Comparison of ENCODE assay signal across 1 cellular context in the genomic region with DNA sequence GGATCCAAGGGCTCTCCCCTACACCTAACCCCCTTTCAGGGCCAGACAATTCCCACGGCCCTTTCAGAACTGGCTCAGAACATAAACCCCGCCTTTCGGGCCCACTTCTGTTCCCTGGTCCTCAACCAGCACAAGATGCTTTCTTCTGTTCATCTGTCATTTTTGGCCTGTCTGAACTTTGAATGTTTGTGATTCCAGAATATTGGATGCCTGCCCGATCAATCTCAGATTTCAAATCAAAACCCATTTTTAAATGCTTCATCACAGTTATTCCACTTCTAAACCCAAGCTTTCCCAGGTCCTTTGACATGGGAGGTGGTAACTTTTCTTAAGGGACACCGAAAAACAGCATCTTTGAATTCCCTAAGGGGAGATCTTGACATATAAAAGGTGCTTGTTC.
TF ChIP-seq lines count a peak whose summit lies in the region.

No MANE protein-coding gene starts in this region.

TF ChIP-seq in HepG2, 621 proteins besides CTCF, POLR2A, EP300 and RAD21 (continued from another document):
- TF ChIP-seq, protein P1, sequence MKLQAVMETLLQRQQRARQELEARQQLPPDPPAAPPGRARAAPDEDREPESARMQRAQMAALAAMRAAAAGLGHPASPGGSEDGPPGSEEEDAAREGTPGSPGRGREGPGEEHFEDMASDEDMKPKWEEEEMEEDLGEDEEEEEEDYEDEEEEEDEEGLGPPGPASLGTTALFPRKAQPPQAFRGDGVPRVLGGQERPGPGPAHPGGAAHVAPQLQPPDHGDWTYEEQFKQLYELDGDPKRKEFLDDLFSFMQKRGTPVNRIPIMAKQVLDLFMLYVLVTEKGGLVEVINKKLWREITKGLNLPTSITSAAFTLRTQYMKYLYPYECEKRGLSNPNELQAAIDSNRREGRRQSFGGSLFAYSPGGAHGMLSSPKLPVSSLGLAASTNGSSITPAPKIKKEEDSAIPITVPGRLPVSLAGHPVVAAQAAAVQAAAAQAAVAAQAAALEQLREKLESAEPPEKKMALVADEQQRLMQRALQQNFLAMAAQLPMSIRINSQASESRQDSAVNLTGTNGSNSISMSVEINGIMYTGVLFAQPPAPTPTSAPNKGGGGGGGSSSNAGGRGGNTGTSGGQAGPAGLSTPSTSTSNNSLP (IDR thresholded peaks at IDR 0.05; ENCODE audit: low read depth, low read length): no peak
- no peak for TF ChIP-seq HOXD1 (CRISPR knock-in tag; IDR thresholded peaks at IDR 0.05)
- TF ChIP-seq, protein P2, sequence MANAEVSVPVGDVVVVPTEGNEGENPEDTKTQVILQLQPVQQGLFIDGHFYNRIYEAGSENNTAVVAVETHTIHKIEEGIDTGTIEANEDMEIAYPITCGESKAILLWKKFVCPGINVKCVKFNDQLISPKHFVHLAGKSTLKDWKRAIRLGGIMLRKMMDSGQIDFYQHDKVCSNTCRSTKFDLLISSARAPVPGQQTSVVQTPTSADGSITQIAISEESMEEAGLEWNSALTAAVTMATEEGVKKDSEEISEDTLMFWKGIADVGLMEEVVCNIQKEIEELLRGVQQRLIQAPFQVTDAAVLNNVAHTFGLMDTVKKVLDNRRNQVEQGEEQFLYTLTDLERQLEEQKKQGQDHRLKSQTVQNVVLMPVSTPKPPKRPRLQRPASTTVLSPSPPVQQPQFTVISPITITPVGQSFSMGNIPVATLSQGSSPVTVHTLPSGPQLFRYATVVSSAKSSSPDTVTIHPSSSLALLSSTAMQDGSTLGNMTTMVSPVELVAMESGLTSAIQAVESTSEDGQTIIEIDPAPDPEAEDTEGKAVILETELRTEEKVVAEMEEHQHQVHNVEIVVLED (CRISPR knock-in tag; IDR thresholded peaks at IDR 0.05; ENCODE audit: borderline replicate concordance): no peak
- TF ChIP-seq, protein P3, sequence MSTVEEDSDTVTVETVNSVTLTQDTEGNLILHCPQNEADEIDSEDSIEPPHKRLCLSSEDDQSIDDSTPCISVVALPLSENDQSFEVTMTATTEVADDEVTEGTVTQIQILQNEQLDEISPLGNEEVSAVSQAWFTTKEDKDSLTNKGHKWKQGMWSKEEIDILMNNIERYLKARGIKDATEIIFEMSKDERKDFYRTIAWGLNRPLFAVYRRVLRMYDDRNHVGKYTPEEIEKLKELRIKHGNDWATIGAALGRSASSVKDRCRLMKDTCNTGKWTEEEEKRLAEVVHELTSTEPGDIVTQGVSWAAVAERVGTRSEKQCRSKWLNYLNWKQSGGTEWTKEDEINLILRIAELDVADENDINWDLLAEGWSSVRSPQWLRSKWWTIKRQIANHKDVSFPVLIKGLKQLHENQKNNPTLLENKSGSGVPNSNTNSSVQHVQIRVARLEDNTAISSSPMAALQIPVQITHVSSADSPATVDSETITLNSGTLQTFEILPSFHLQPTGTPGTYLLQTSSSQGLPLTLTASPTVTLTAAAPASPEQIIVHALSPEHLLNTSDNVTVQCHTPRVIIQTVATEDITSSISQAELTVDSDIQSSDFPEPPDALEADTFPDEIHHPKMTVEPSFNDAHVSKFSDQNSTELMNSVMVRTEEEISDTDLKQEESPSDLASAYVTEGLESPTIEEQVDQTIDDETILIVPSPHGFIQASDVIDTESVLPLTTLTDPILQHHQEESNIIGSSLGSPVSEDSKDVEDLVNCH (CRISPR knock-in tag; IDR thresholded peaks at IDR 0.05): no peak
- TF ChIP-seq RNF2 (conservative IDR thresholded peaks at IDR 0.05; ENCODE audit: low read depth): no peak
- no peak for TF ChIP-seq AKAP8 (CRISPR knock-in tag; IDR thresholded peaks at IDR 0.05)
TF ChIP-seq in HepG2: peak in this region for 0.
